21 cellular contexts compared by ENCODE assay signal in the genomic region with DNA sequence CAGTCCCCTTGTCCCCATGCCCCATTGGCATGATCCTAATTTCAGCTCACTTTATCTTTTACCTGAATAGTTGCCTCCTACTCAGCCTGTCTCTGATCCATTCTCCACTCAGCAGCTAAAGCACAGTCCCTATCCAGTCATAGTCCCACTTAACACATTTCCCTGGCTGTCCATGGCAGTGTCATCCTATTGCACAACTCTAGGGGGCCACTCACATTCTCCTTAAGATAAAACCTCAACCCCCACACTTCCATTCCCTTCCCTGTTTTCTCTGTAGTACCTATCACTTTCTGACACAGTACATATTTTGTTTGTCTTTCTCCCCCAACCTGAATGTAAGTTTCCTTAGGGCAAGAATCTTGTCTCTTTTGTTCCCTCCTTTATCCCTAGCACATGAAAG.
DNase-seq lines count a peak whose midpoint lies in the region; ATAC-seq and TF ChIP-seq lines count a peak whose summit lies in the region.
"Had no signal": no experiment of that assay in that cellular context is flagged by ENCODE, and none has a peak within 500 bp of the region (broad histone marks: within the 10 kb centered on the region; RNA-seq: fewer than 3 reads in every experiment).

No MANE protein-coding gene starts in this region.

- H3K4me3 ChIP-seq in gastroesophageal sphincter, result no peak overlapping the region
- H3K4me3 ChIP-seq in transverse colon, result no peak overlapping the region
- H3K4me3 ChIP-seq: GM12878, GM23248, SJSA1 had no signal

- TF ChIP-seq CTCF in gastroesophageal sphincter (IDR thresholded peaks at IDR 0.05) (no peak), progenitor cell of endocrine pancreas (IDR thresholded peaks at IDR 0.05; ENCODE audit: unreplicated experiment) (no peak), transverse colon (IDR thresholded peaks at IDR 0.05) (no peak)

- TF ChIP-seq EP300 in gastroesophageal sphincter (IDR thresholded peaks at IDR 0.05), result no peak
- no peak for TF ChIP-seq EP300 in transverse colon (IDR thresholded peaks at IDR 0.05; ENCODE audit: low read depth)

- no peaks in the 10 kb centered on the region for H3K27me3 ChIP-seq in gastroesophageal sphincter
- no peaks in the 10 kb centered on the region for H3K27me3 ChIP-seq in transverse colon
- H3K27me3 ChIP-seq: BE2C, SJSA1 had no signal

- H3K36me3 ChIP-seq in gastroesophageal sphincter (no peaks in the 10 kb centered on the region), transverse colon (no peaks in the 10 kb centered on the region)
- H3K36me3 ChIP-seq: BE2C, SJSA1 had no signal

- DNase-seq in NCI-H2029 treated with DMSO at 0.1 percent for 48 hours (lab: John Stamatoyannopoulos, UW), result peak; percentile 68
- DNase-seq in progenitor cell of endocrine pancreas (ENCODE audit: low spot score, unreplicated experiment), result no peak
- no peak for DNase-seq in transverse colon
- DNase-seq in stimulated activated CD4-positive, alpha-beta T cell treated with anti-CD3 and anti-CD28 coated beads, Interleukin-12 subunit alpha, Interleukin-12 subunit beta, amount 100 ng/mL, for 4 hours, result no peak
- no peak for DNase-seq in AG08396 (ENCODE audit: low spot score)
- no peak for DNase-seq in amygdala (lab: John Stamatoyannopoulos, UW)
- no peak for DNase-seq in ecto neural progenitor cell (ENCODE audit: low spot score)
- DNase-seq: BE2C, DMS79, GM23248, HCEC 1CT, Kasumi-1, NCI-H1417, NCI-H1694 treated with DMSO at 0.1 percent for 48 hours, NCI-H2107, NCI-H446 treated with DMSO at 0.1 percent for 48 hours, NCI-H526 treated with DMSO at 0.1 percent for 48 hours had no signal

- no peak overlapping the region for H3K4me3 Mint-ChIP-seq in progenitor cell of endocrine pancreas (ENCODE audit: low read depth)

- H3K4me1 Mint-ChIP-seq in progenitor cell of endocrine pancreas (ENCODE audit: low read depth), result peaks cover 2% of the 10 kb centered on the region

- H3K27ac ChIP-seq in gastroesophageal sphincter (peak overlapping the region in 3 of 4 donors; percentile 61 to 70 (median 69)), transverse colon (peak overlapping the region in 3 of 4 donors; percentile 32 to 59 (median 40))
- H3K27ac ChIP-seq: GM23248, SJSA1 had no signal

- H3K27ac Mint-ChIP-seq in progenitor cell of endocrine pancreas, result peak overlapping the region; percentile 14

- H3K9me3 Mint-ChIP-seq in progenitor cell of endocrine pancreas (ENCODE audit: low read depth), result peaks cover 6% of the 10 kb centered on the region

- H3K4me1 ChIP-seq in gastroesophageal sphincter, result peaks cover 0 to 43% (median 0%) of the 10 kb centered on the region in 3 donors
- H3K4me1 ChIP-seq in transverse colon, result no peaks in the 10 kb centered on the region
- H3K4me1 ChIP-seq: BE2C, SJSA1 had no signal

- in situ Hi-C loops in transverse colon (cut with MboI; ENCODE audit: low pct_ligation_motif_present in 1 of 4, low pct_unique_long_range_greater_than_20kb in 1 of 4, low sequenced_read_pairs in 3 of 4), result no loop called here

- TF ChIP-seq POLR2A in gastroesophageal sphincter (IDR thresholded peaks at IDR 0.05), result no peak
- TF ChIP-seq POLR2A in transverse colon (IDR thresholded peaks at IDR 0.05), result no peak

- no peaks in the 10 kb centered on the region for H3K36me3 Mint-ChIP-seq in progenitor cell of endocrine pancreas (ENCODE audit: insufficient read depth)

- intact Hi-C loops in transverse colon (cut with DNase I; ENCODE audit: low total_unique reads), result no loop called here

- no peaks in the 10 kb centered on the region for H3K27me3 Mint-ChIP-seq in progenitor cell of endocrine pancreas

- ATAC-seq in gastroesophageal sphincter, result no peak
- ATAC-seq: GM12878, Right ventricle myocardium inferior had no signal

- no peaks in the 10 kb centered on the region for H3K9me3 ChIP-seq in gastroesophageal sphincter
- no peaks in the 10 kb centered on the region for H3K9me3 ChIP-seq in transverse colon
- H3K9me3 ChIP-seq: BE2C, SJSA1 had no signal
